36 cellular contexts compared by ENCODE assay signal in genomic region chr9:98714833-98715232, GRCh38. TPM values are rescaled to one million over a fixed set of nuclear protein-coding genes. Genes with fewer than 3 reads are reported as not detected.
"Had no signal": no experiment of that assay in that cellular context is flagged by ENCODE, and none has a peak within 500 bp of the region (broad histone marks: within the 10 kb centered on the region; RNA-seq: fewer than 3 reads in every experiment).

No MANE protein-coding gene starts in this region.

- H3K36me3 ChIP-seq: SJCRH30 had no signal

- H3K27ac Mint-ChIP-seq: T-cell had no signal

- H3K27ac ChIP-seq: PC-9, RWPE1, SJCRH30, SK-N-MC had no signal

- H3K4me3 Mint-ChIP-seq: T-cell had no signal

- H3K36me3 Mint-ChIP-seq: T-cell had no signal

- H3K4me3 ChIP-seq: PC-9, SJCRH30, SK-N-MC had no signal

- DNase-seq: Karpas-422, NCI-H1048, NCI-H1092 treated with DMSO at 0.1 percent for 48 hours, NCI-H1105 treated with DMSO at 0.1 percent for 48 hours, NCI-H1417, NCI-H1436, NCI-H146, NCI-H1694, NCI-H187, NCI-H1930, NCI-H2029 treated with DMSO at 0.1 percent for 48 hours, NCI-H2081 treated with DMSO at 0.1 percent for 48 hours, NCI-H2107, NCI-H2171, NCI-H226, NCI-H446 treated with DMSO at 0.1 percent for 48 hours, NCI-H510A, NCI-H524, NCI-H526, NCI-H69, NCI-H748 treated with DMSO at 0.1 percent for 48 hours, NCI-H82, PC-9, SHP77, SIG-M5, SJCRH30, T-cell had no signal

- H3K4me2 ChIP-seq: PC-9 had no signal

- H2AFZ ChIP-seq: PC-9 had no signal

- ATAC-seq: Panc1, Right ventricle myocardium inferior, SK-N-SH treated with all-trans-retinoic acid at 6 μM for 48 hours, T-cell had no signal

- H3K9me3 Mint-ChIP-seq: T-cell had no signal

- H3K9me3 ChIP-seq: SJCRH30 had no signal

- H3K4me1 ChIP-seq: SJCRH30 had no signal

RNA-seq across cellular contexts. Expression of gene GABBR2, which starts 6.1 kb away (rescaled TPM):
- total RNA-seq: LHCN-M2, MCF 10A, OCI-LY7, RPMI7951, SJCRH30 had no signal
